ENCODE assay signal across 9 cellular contexts in genomic region chr3:38650248-38650940, GRCh38. TPM values are rescaled to one million over a fixed set of nuclear protein-coding genes. Genes with fewer than 3 reads are reported as not detected.
DNase-seq lines count a peak whose midpoint lies in the region; ATAC-seq, FAIRE-seq and TF ChIP-seq lines count a peak whose summit lies in the region.
"Had no signal": no experiment of that assay in that cellular context is flagged by ENCODE, and none has a peak within 500 bp of the region (broad histone marks: within the 10 kb centered on the region; RNA-seq: fewer than 3 reads in every experiment).

No MANE protein-coding gene starts in this region.

- no peak for DNase-seq in GM23338 (ENCODE audit: low spot score)
- no peak for DNase-seq in GM12878 (ENCODE audit: low read depth, low spot score)
- DNase-seq in neuronal stem cell (ENCODE audit: low spot score): no peak
- no peak for DNase-seq in HUDEP-2 (lab: John Stamatoyannopoulos, UW; ENCODE audit: unreplicated experiment in 76 of 76)
- DNase-seq in natural killer cell treated with Interleukin-12 subunit alpha and Interleukin-12 subunit beta and Interleukin-15 and Interleukin-18, amount 100 ng/mL, for 72 hours (ENCODE audit: low spot score): no peak
- no peak for DNase-seq in COR-L47 (lab: John Stamatoyannopoulos, UW)
- DNase-seq: NCI-H446 treated with DMSO at 0.1 percent for 48 hours had no signal

- H2BK5ac ChIP-seq in neuronal stem cell (ENCODE audit: low read length): no peak overlapping the region

- H2BK120ac ChIP-seq in neuronal stem cell (ENCODE audit: low read depth, low read length): no peak overlapping the region

- no peak for ATAC-seq in GM23338
- ATAC-seq in GM12878: no peak; the same call in 2 of the 3 replicates
- no peak for ATAC-seq in natural killer cell treated with Interleukin-12 subunit alpha and Interleukin-12 subunit beta and Interleukin-15 and Interleukin-18, amount 100 ng/mL, for 72 hours
- no peak for ATAC-seq in GM19023 (IDR thresholded peaks at IDR 0.05; ENCODE audit: unreplicated experiment)

- H3K4me2 ChIP-seq in BLaER1 treated with 17β-estradiol and CSF1 and Interleukin-3, amounts not matched to agents 10 nM and 100 nM: peak overlapping the region; percentile 85 to 100 (median 99)
- H3K4me2 ChIP-seq in GM23338 (peak overlapping the region; percentile 88), GM12878 (ENCODE audit: control insufficient read depth, insufficient read depth) (0 out of 2 replicates have a peak overlapping the region, but pooled peaks have one; percentile 22), neuronal stem cell (ENCODE audit: insufficient read depth, low read length, poor library complexity, severe bottlenecking) (peak overlapping the region; percentile 59)

- CTCF ChIA-PET in GM12878 (lab: Yijun Ruan, JAX): interaction anchor here (0.7 to 3.6 kb wide), 15 partner anchors 11 to 380 kb away, joined by 3 to 100 read pairs (median 4); partner anchors contain the start of gene EXOG

- H3K18ac ChIP-seq in neuronal stem cell (ENCODE audit: low read length): no peak overlapping the region

- no peaks in the 10 kb centered on the region for H3K36me3 ChIP-seq in BLaER1 treated with 17β-estradiol and CSF1 and Interleukin-3, amounts not matched to agents 10 nM and 100 nM
- H3K36me3 ChIP-seq in GM23338 (ENCODE audit: insufficient read depth) (no peaks in the 10 kb centered on the region), GM12878 (ENCODE audit: control insufficient read depth in 2 of 2, insufficient read depth in 2 of 2, low read length in 1 of 2) (no peaks in the 10 kb centered on the region), neuronal stem cell (replicated peaks in 1 of 2; ENCODE audit: control insufficient read depth in 2 of 2, insufficient read depth in 2 of 2, low read length in 2 of 2) (no peaks in the 10 kb centered on the region)

- BruUV-seq in GM12878 (replicated peaks; lab: Mats Ljungman, UMichigan): no TSS peak

- no peak for FAIRE-seq in GM12878 (lab: Jason Lieb, UNC)

- no peaks in the 10 kb centered on the region for H3K9me3 ChIP-seq in BLaER1 treated with 17β-estradiol and CSF1 and Interleukin-3, amounts not matched to agents 10 nM and 100 nM (replicated peaks in 1 of 11)
- no peaks in the 10 kb centered on the region; the same call in 2 of the 3 replicates for H3K9me3 ChIP-seq in GM12878 (replicated peaks; ENCODE audit: control insufficient read depth, insufficient read depth, low read length)
- H3K9me3 ChIP-seq in neuronal stem cell (replicated peaks in 1 of 2; ENCODE audit: control insufficient read depth in 2 of 2, insufficient read depth in 1 of 2, low read depth in 1 of 2, low read length in 2 of 2): peaks cover 0 to 2% of the 10 kb centered on the region in 2 donors

- peaks cover 5% of the 10 kb centered on the region for H3K4me1 Mint-ChIP-seq in GM23338
- peaks cover 0 to 2% of the 10 kb centered on the region in 2 donors for H3K4me1 Mint-ChIP-seq in natural killer cell treated with Interleukin-12 subunit alpha and Interleukin-12 subunit beta and Interleukin-15 and Interleukin-18, amount 100 ng/mL, for 72 hours (ENCODE audit: low read depth in 2 of 2)

- POLR2A ChIA-PET in GM12878 (lab: Charles Lee): interaction anchor here (0.6 kb wide), 1 partner anchor 154 kb away, joined by 5 read pairs; no protein-coding TSS in a partner anchor

- no peak overlapping the region for H3K27ac Mint-ChIP-seq in GM23338
- no peak overlapping the region for H3K27ac Mint-ChIP-seq in natural killer cell treated with Interleukin-12 subunit alpha and Interleukin-12 subunit beta and Interleukin-15 and Interleukin-18, amount 100 ng/mL, for 72 hours

- H3K27ac ChIP-seq in BLaER1 treated with 17β-estradiol and CSF1 and Interleukin-3, amounts not matched to agents 10 nM and 100 nM: no peak overlapping the region
- H3K27ac ChIP-seq in GM23338 (ENCODE audit: low read depth) (no peak overlapping the region), GM12878 (ENCODE audit: control insufficient read depth, insufficient read depth) (no peak overlapping the region), neuronal stem cell (replicated peaks; ENCODE audit: low read length) (no peak overlapping the region)

- H2BK12ac ChIP-seq in neuronal stem cell (ENCODE audit: low read length): no peak overlapping the region

- TF ChIP-seq CTCF in GM23338 (conservative IDR thresholded peaks at IDR 0.05; ENCODE audit: low read depth in 2 of 2) (no peak), GM12878 (IDR thresholded peaks at IDR 0.05 in 2 of 3, conservative IDR thresholded peaks at IDR 0.05 in 1 of 3; ENCODE audit: control insufficient read depth in 2 of 3, extremely low read depth in 1 of 3, insufficient read depth in 1 of 3, low read depth in 3 of 3, low read length in 3 of 3) (no peak)

- intact Hi-C loops in GM12878 (cut with micrococcal nuclease; ENCODE audit: unreplicated experiment): loop anchor here (10.0 kb wide), 3 partner anchors 156 to 354 kb away; partner anchors contain the start of gene EXOG

- no peaks in the 10 kb centered on the region for H3K9me2 ChIP-seq in GM23338 (ENCODE audit: insufficient read depth)

- peaks cover 7% of the 10 kb centered on the region for H3K27me3 Mint-ChIP-seq in GM23338 (ENCODE audit: insufficient read depth, low read depth, poor library complexity)
- H3K27me3 Mint-ChIP-seq in natural killer cell treated with Interleukin-12 subunit alpha and Interleukin-12 subunit beta and Interleukin-15 and Interleukin-18, amount 100 ng/mL, for 72 hours: peaks cover 16 to 18% of the 10 kb centered on the region in 2 donors

- no peak overlapping the region for H4K8ac ChIP-seq in neuronal stem cell (ENCODE audit: low read depth, low read length)

- H3K4me3 Mint-ChIP-seq in GM23338: no peak overlapping the region
- H3K4me3 Mint-ChIP-seq in natural killer cell treated with Interleukin-12 subunit alpha and Interleukin-12 subunit beta and Interleukin-15 and Interleukin-18, amount 100 ng/mL, for 72 hours: no peak overlapping the region

- RAD21 ChIA-PET in GM12878 (lab: Charles Lee; ENCODE audit: unreplicated experiment): interaction anchor here (1.2 to 2.5 kb wide), 3 partner anchors 129 to 154 kb away, joined by 3 to 26 read pairs (median 10); partner anchors contain the start of gene EXOG

- H3F3A ChIP-seq in GM23338 (replicated peaks; ENCODE audit: low read depth): no peaks in the 10 kb centered on the region

- no peak overlapping the region for H3K14ac ChIP-seq in neuronal stem cell (ENCODE audit: low read length)

- H3K36me3 Mint-ChIP-seq in GM23338 (ENCODE audit: low read depth): no peaks in the 10 kb centered on the region
- H3K36me3 Mint-ChIP-seq in natural killer cell treated with Interleukin-12 subunit alpha and Interleukin-12 subunit beta and Interleukin-15 and Interleukin-18, amount 100 ng/mL, for 72 hours: no peaks in the 10 kb centered on the region

- no peaks in the 10 kb centered on the region for H3K79me1 ChIP-seq in neuronal stem cell (ENCODE audit: low read depth, low read length)

- H2AFZ ChIP-seq in GM23338 (peak overlapping the region; percentile 91), GM12878 (ENCODE audit: control insufficient read depth, low read depth, low read length) (no peak overlapping the region), neuronal stem cell (ENCODE audit: low read length) (no peak overlapping the region)

- H3K4ac ChIP-seq in neuronal stem cell (ENCODE audit: low read length): no peak overlapping the region

- H3K9ac ChIP-seq in BLaER1 treated with 17β-estradiol and CSF1 and Interleukin-3, amounts not matched to agents 10 nM and 100 nM: peak overlapping the region in 4 of 11 experiments; percentile 66 to 83 (median 77); a peak in 3 of 22 replicates
- no peak overlapping the region for H3K9ac ChIP-seq in GM12878 (ENCODE audit: control insufficient read depth, insufficient read depth, low read length)
- H3K9ac ChIP-seq in neuronal stem cell (ENCODE audit: low read depth, low read length, poor library complexity): no peak overlapping the region

- SMC1A ChIA-PET in GM12878 (lab: Charles Lee; ENCODE audit: uncharacterized antibody, unreplicated experiment): interaction anchor here (1.9 to 2.8 kb wide), 3 partner anchors 126 to 350 kb away, joined by 7 to 13 read pairs (median 9); no protein-coding TSS in a partner anchor

- no peak for TF ChIP-seq EP300 in GM12878 (IDR thresholded peaks at IDR 0.05; ENCODE audit: borderline replicate concordance in 1 of 2, control insufficient read depth in 1 of 2, low read depth in 2 of 2, low read length in 2 of 2)

- no peak overlapping the region for H4K91ac ChIP-seq in neuronal stem cell (ENCODE audit: low read depth, low read length, poor library complexity)

- H3K23ac ChIP-seq in neuronal stem cell (ENCODE audit: low read depth, low read length, poor library complexity): no peak overlapping the region

- no peak overlapping the region for H2AK5ac ChIP-seq in neuronal stem cell (ENCODE audit: low read depth, low read length)

- H3K27me3 ChIP-seq in BLaER1 treated with 17β-estradiol and CSF1 and Interleukin-3, amounts not matched to agents 10 nM and 100 nM: peaks cover 5 to 32% (median 23%) of the 10 kb centered on the region in 11 experiments; a peak in 20 of 22 replicates
- H3K27me3 ChIP-seq in GM23338 (ENCODE audit: insufficient read depth) (peaks cover 47% of the 10 kb centered on the region), GM12878 (replicated peaks in 1 of 2; ENCODE audit: control insufficient read depth in 2 of 2, insufficient read depth in 2 of 2, low read length in 1 of 2) (peaks cover 8 to 12% of the 10 kb centered on the region in 2 experiments; a peak in 3 of 4 replicates), neuronal stem cell (ENCODE audit: control insufficient read depth in 3 of 3, insufficient read depth in 3 of 3, low read depth in 1 of 3, low read length in 3 of 3) (peaks cover 0 to 66% (median 36%) of the 10 kb centered on the region in 3 experiments)

- in situ Hi-C loops in GM12878 (cut with MboI): no loop called here

- H3K9me3 Mint-ChIP-seq in GM23338: no peaks in the 10 kb centered on the region
- H3K9me3 Mint-ChIP-seq in natural killer cell treated with Interleukin-12 subunit alpha and Interleukin-12 subunit beta and Interleukin-15 and Interleukin-18, amount 100 ng/mL, for 72 hours: no peaks in the 10 kb centered on the region

- WGBS in GM12878 (ENCODE audit: insufficient coverage, insufficient replicate concordance, low lambda C conversion rate, missing lambda C conversion rate): 86% methylated on average over 13 of the region's 13 CpGs
- WGBS in neuronal stem cell (ENCODE audit: extremely low coverage in 2 of 2, insufficient read length in 2 of 2, insufficient replicate concordance in 1 of 2), 2 donors: no CpG with 5 or more reads among the region's 13 CpGs

- H3K4me1 ChIP-seq in BLaER1 treated with 17β-estradiol and CSF1 and Interleukin-3, amounts not matched to agents 10 nM and 100 nM: peaks cover 5 to 25% (median 21%) of the 10 kb centered on the region in 10 experiments; a peak in 17 of 20 replicates
- H3K4me1 ChIP-seq in GM23338 (ENCODE audit: insufficient read depth): peaks cover 11% of the 10 kb centered on the region; the same call in 1 of the 2 replicates
- no peaks in the 10 kb centered on the region; the same call in 1 of the 2 replicates for H3K4me1 ChIP-seq in GM12878 (ENCODE audit: control insufficient read depth, insufficient read depth, low read length)
- peaks cover 2 to 9% of the 10 kb centered on the region in 2 donors for H3K4me1 ChIP-seq in neuronal stem cell (ENCODE audit: control insufficient read depth in 2 of 2, insufficient read depth in 1 of 2, low read depth in 1 of 2, low read length in 2 of 2)

- H3K79me2 ChIP-seq in GM23338 (replicated peaks; ENCODE audit: insufficient read depth) (peaks cover 5% of the 10 kb centered on the region; the same call in 1 of the 2 replicates), GM12878 (ENCODE audit: control insufficient read depth, insufficient read depth, low read length) (no peaks in the 10 kb centered on the region)

- no peak for TF ChIP-seq POLR2A in GM12878 (IDR thresholded peaks at IDR 0.05; ENCODE audit: low read depth, low read length)

- peak overlapping the region; percentile 65 to 81 (median 73); a peak in 15 of 20 replicates for H3K4me3 ChIP-seq in BLaER1 treated with 17β-estradiol and CSF1 and Interleukin-3, amounts not matched to agents 10 nM and 100 nM
- H3K4me3 ChIP-seq in GM23338 (peak overlapping the region; percentile 87), GM12878 (no peak overlapping the region), neuronal stem cell (ENCODE audit: low read length in 2 of 2) (peak overlapping the region in 1 of 2 donors; percentile 79)

- H2BK15ac ChIP-seq in neuronal stem cell (ENCODE audit: low read length): no peak overlapping the region

- H4K20me1 ChIP-seq in BLaER1 treated with 17β-estradiol and CSF1 and Interleukin-3, amounts not matched to agents 10 nM and 100 nM: peaks cover 0 to 15% (median 4%) of the 10 kb centered on the region in 11 experiments; a peak in 5 of 22 replicates
- peaks cover 8% of the 10 kb centered on the region for H4K20me1 ChIP-seq in GM23338 (replicated peaks; ENCODE audit: insufficient read depth)
- 0 out of 2 replicates have a peak, but pooled peaks cover 2% of the 10 kb centered on the region for H4K20me1 ChIP-seq in GM12878 (ENCODE audit: control insufficient read depth, insufficient read depth)

- TF ChIP-seq RAD21 in GM12878 (IDR thresholded peaks at IDR 0.05; ENCODE audit: insufficient read depth, low read depth, low read length): no peak

RNA-seq across cellular contexts. Expression of gene SCN5A, which starts 0.9 kb away (rescaled TPM):
- 8.2 and 10.6 TPM in 2 replicates for total RNA-seq in GM23338 (2014; rRNA removed; shearing (Covaris generic))
- polyA plus RNA-seq in GM23338 (2016; fragmentation: Nextera tagmentation; extraction: Ambion mirVana): 8.4 and 10.2 TPM in 2 replicates
- not detected in 2 replicates for total RNA-seq in GM12878 (2013; cell fraction: nucleolus; rRNA removed)
- total RNA-seq in GM12878 (2014; rRNA removed): not detected in 2 replicates
- total RNA-seq in GM12878 (2014; rRNA removed; fragmentation: Illumina TruSeq; extraction: Trizol): not detected in 2 replicates
- not detected in 2 replicates for total RNA-seq in GM12878 (2021)
- polyA plus RNA-seq in GM12878 (2011; ENCODE audit: low read depth): not detected
- not detected in 2 replicates for polyA plus RNA-seq in GM12878 (2011; rRNA removed)
- polyA plus RNA-seq in GM12878 (2011; cell fraction: cytosol; rRNA removed): not detected in 2 replicates
- not detected in 2 replicates for polyA plus RNA-seq in GM12878 (2011; cell fraction: nucleus; rRNA removed)
- polyA plus RNA-seq in GM12878 (2012): not detected in 2 replicates
- polyA plus RNA-seq in GM12878 (2014; fragmentation: Illumina TruSeq; extraction: Trizol): not detected in 2 replicates
- polyA plus RNA-seq in GM12878 (2014; fragmentation: Nextera tagmentation; extraction: Ambion mirVana): not detected
- not detected in 2 replicates for polyA plus RNA-seq in GM12878 (2014; rRNA removed)
- not detected for polyA plus RNA-seq in GM12878 (2016; fragmentation: Nextera tagmentation; extraction: Ambion mirVana)
- not detected in 2 replicates for polyA minus RNA-seq in GM12878 (2011; rRNA and poly(A)+ RNA removed)
- not detected in 2 replicates for polyA minus RNA-seq in GM12878 (2011; cell fraction: cytosol; rRNA and poly(A)+ RNA removed)
- polyA minus RNA-seq in GM12878 (2011; cell fraction: nucleus; rRNA and poly(A)+ RNA removed): not detected in 2 replicates
- polyA plus RNA-seq in neuronal stem cell (2013, experiment 1 of 2): 1.3 TPM
- 1.5 TPM for polyA plus RNA-seq in neuronal stem cell (2013, experiment 2 of 2)
- under 1 TPM in 1 of 2 donors, not detected in 1; 0.14 TPM for total RNA-seq in natural killer cell treated with Interleukin-12 subunit alpha and Interleukin-12 subunit beta and Interleukin-15 and Interleukin-18, amount 100 ng/mL, for 72 hours

Comparison
In these comparisons a context has a peak if more than half of its experiments do, and no peak if none do; other contexts are left out.
1. H3K4me2 ChIP-seq: peak in every context shown above with its lines; median percentile 99 in BLaER1 treated with 17β-estradiol and CSF1 and Interleukin-3, amounts not matched to agents 10 nM and 100 nM; 88 in GM23338; 59 in neuronal stem cell; 22 in GM12878.